In the genomic region with DNA sequence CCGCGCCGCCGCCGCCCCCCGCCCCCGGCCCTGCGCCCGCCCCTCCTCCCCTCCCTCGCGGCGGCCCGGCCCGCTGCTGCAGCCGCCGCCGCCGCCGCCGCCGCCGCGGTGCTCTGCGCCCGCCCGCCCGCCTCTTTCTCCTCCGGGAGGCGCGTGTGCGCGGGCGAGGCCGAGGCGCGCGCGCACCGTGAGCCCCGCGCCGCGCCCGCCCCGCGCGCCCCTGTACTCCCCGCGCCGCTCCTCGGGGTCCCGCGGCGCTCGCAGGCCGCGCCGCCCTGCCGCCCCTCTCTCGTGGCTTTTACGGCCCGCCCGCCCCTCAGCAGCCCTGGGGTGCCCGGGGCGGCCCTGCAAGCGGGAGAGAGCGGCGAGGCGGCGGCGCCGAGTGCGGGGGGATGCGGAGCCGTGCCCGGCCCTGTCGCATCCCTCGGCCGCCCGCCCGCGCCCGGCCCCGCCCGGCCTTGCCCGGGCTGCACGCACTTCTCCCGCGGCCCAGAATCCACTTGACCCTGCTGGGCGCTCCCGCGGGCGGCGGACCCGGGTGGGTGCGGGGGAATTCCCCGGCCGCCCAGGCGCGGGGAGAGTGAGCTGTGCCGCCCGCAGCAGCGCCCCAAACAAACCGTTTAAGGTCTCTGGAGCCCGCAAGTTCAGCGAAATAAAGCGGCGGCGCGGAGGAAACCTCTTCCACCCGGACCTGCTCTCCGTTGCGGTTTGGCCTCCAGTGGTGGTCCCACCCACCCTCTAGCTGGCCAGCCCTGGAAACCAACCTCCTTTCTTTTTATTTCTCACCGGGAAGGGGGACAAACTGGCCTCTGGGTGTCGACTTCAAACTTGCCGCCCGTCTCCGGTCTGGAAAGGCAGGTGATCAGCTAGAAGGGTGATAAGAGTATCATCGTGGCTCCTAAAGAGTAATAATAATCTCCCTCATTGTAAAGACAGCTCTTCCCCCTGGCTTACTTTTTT, we compare ENCODE assay signal across 8 cellular contexts. TPM values are rescaled to one million over a fixed set of nuclear protein-coding genes. Genes with fewer than 3 reads are reported as not detected.
DNase-seq lines count a peak whose midpoint lies in the region; ATAC-seq lines count a peak whose summit lies in the region.

No MANE protein-coding gene starts in this region.

- H3K4me1 Mint-ChIP-seq in activated T-cell treated with anti-CD3 and anti-CD28 coated beads, Interleukin-2, amount 50 U/mL, for 72 hours (ENCODE audit: low read depth), result peaks cover 6% of the 10 kb centered on the region

- no peak overlapping the region for H3K27ac Mint-ChIP-seq in activated T-cell treated with anti-CD3 and anti-CD28 coated beads, Interleukin-2, amount 50 U/mL, for 72 hours

- H3K36me3 Mint-ChIP-seq in activated T-cell treated with anti-CD3 and anti-CD28 coated beads, Interleukin-2, amount 50 U/mL, for 72 hours (ENCODE audit: insufficient read depth in 2 of 2), result no peaks in the 10 kb centered on the region

- H3K9ac ChIP-seq in BLaER1, result peak overlapping the region; percentile 81

- peak overlapping the region; percentile 75 for H3K27ac ChIP-seq in BLaER1

- H3K4me2 ChIP-seq in BLaER1, result peak overlapping the region; percentile 99

- H3K4me3 ChIP-seq in BLaER1, result peak overlapping the region; percentile 76

- intact Hi-C loops in head of caudate nucleus (cut with DNase I) (no loop called here), posterior cingulate gyrus (cut with DNase I) (no loop called here)

- peaks cover 19% of the 10 kb centered on the region; the same call in 1 of the 2 replicates for H4K20me1 ChIP-seq in BLaER1

- peaks cover 45% of the 10 kb centered on the region for H3K4me1 ChIP-seq in BLaER1

- peaks cover 30% of the 10 kb centered on the region for H3K27me3 ChIP-seq in BLaER1

- peak overlapping the region; percentile 69 to 79 for H3K4me3 Mint-ChIP-seq in activated T-cell treated with anti-CD3 and anti-CD28 coated beads, Interleukin-2, amount 50 U/mL, for 72 hours

- no peaks in the 10 kb centered on the region for H3K36me3 ChIP-seq in BLaER1

- no peaks in the 10 kb centered on the region for H3K9me3 Mint-ChIP-seq in activated T-cell treated with anti-CD3 and anti-CD28 coated beads, Interleukin-2, amount 50 U/mL, for 72 hours

- peak; percentile 52 for ATAC-seq in HG02885 (IDR thresholded peaks at IDR 0.05; ENCODE audit: poor library complexity, unreplicated experiment)
- peak; percentile 74 to 78 for ATAC-seq in activated T-cell treated with anti-CD3 and anti-CD28 coated beads, Interleukin-2, amount 50 U/mL, for 72 hours (replicated peaks in 1 of 2)
- no peak for ATAC-seq in GM18909 (IDR thresholded peaks at IDR 0.05; ENCODE audit: poor library complexity, unreplicated experiment)
- no peak for ATAC-seq in HG03378 (IDR thresholded peaks at IDR 0.05; ENCODE audit: unreplicated experiment)

- DNase-seq in activated T-cell treated with anti-CD3 and anti-CD28 coated beads, Interleukin-2, amount 50 U/mL, for 72 hours, result peak; percentile 12 to 33
- DNase-seq in head of caudate nucleus (peak in 27 of 42 donors; percentile 13 to 60 (median 39)), posterior cingulate gyrus (peak in 6 of 10 donors; percentile 17 to 86 (median 52)), GF-D8 (lab: John Stamatoyannopoulos, UW) (no peak)

- H3K9me3 ChIP-seq in BLaER1, result no peaks in the 10 kb centered on the region

- H3K27me3 Mint-ChIP-seq in activated T-cell treated with anti-CD3 and anti-CD28 coated beads, Interleukin-2, amount 50 U/mL, for 72 hours (ENCODE audit: low read depth), result peaks cover 23% of the 10 kb centered on the region

RNA-seq across cellular contexts. Expression of gene AFF3, which starts 37.4 kb away (rescaled TPM):
- total RNA-seq in activated T-cell treated with anti-CD3 and anti-CD28 coated beads, Interleukin-2, amount 50 U/mL, for 72 hours, result 1 to 10 TPM in 1 of 2 donors, under 1 TPM in 1; 0.39 to 2.6 TPM

Comparison
In these comparisons a context has a peak if more than half of its experiments do, and no peak if none do; other contexts are left out.
1. ATAC-seq: peak in HG02885 (single experiment) and activated T-cell treated with anti-CD3 and anti-CD28 coated beads, Interleukin-2, amount 50 U/mL, for 72 hours (2 of 2); none in GM18909 (single experiment) and HG03378 (single experiment).